ENCODE assay signal across 8 cellular contexts in the genomic region with DNA sequence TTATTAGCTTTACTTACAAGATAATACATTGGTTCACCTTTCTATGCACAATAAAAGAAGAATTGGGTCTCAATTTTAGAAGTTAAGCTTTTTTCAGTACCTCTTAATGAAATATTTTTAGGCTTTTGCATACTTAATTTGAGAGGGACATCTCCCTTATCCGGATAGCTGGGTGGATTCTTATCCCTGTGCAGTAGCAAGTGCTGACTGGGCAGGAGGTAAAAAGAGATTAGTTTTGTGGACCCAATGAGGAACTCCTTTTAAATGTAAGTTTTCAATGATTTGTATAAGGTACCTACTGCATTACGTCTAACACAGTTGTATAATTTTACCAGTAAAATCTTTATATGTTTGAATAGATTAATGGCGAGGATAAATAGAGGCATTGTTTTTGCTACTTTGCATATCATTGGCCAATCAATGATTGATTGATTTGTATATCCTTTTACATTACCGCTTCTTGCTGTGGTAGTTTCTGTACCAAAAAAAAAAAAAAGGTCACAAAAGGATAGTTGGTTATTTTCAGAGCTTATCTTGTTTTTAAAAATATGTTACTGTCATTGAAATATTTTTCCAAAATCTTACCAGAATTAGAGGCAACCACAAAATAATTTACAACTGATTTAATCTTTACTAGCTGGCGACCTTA. TPM values are rescaled to one million over a fixed set of nuclear protein-coding genes. Genes with fewer than 3 reads are reported as not detected.
DNase-seq lines count a peak whose midpoint lies in the region; ATAC-seq, FAIRE-seq and TF ChIP-seq lines count a peak whose summit lies in the region.

No MANE protein-coding gene starts in this region.

- TF ChIP-seq POLR2A in stomach (IDR thresholded peaks at IDR 0.05) (no peak), H54 (IDR thresholded peaks at IDR 0.05; ENCODE audit: low read depth, low read length) (no peak)

- H3K27ac ChIP-seq in cardiac muscle cell = peak overlapping the region; percentile 95
- H3K27ac ChIP-seq in stomach = peak overlapping the region in 1 of 5 donors; percentile 99

- H3K27me3 ChIP-seq in cardiac muscle cell (no peaks in the 10 kb centered on the region), stomach (no peaks in the 10 kb centered on the region)

- no peaks in the 10 kb centered on the region for H3K36me3 Mint-ChIP-seq in glutamatergic neuron (ENCODE audit: unreplicated experiment)

- no peak for DNase-seq in cardiac muscle cell (ENCODE audit: low read depth in 1 of 2, low spot score in 1 of 2)
- no peak for DNase-seq in cardiac septum (ENCODE audit: low spot score)
- no peak for DNase-seq in glutamatergic neuron
- DNase-seq in stomach = no peak
- DNase-seq in urothelium cell line (ENCODE audit: low spot score) = no peak
- no peak for DNase-seq in H54 (ENCODE audit: insufficient read length, low spot score)

- peak overlapping the region; percentile 100 for H3K4me3 Mint-ChIP-seq in glutamatergic neuron (ENCODE audit: unreplicated experiment)

- peaks cover 9% of the 10 kb centered on the region for H3K27me3 Mint-ChIP-seq in glutamatergic neuron (ENCODE audit: unreplicated experiment)

- peaks cover 32% of the 10 kb centered on the region for H3K4me1 ChIP-seq in cardiac muscle cell (ENCODE audit: low read depth)
- H3K4me1 ChIP-seq in stomach = peaks cover 33 to 73% (median 53%) of the 10 kb centered on the region in 4 donors

- peaks cover 22% of the 10 kb centered on the region for H3K4me1 Mint-ChIP-seq in glutamatergic neuron (ENCODE audit: low read depth, unreplicated experiment)

- peak overlapping the region; percentile 77 for H3K27ac Mint-ChIP-seq in glutamatergic neuron (ENCODE audit: unreplicated experiment)

- WGBS in stomach, 5 donors = 29 to 41% (median 33%) methylated on average over 5 of the region's 5 CpGs

- ATAC-seq in GM19023 (IDR thresholded peaks at IDR 0.05; ENCODE audit: unreplicated experiment) = no peak

- peak overlapping the region; percentile 86 for H3K4me3 ChIP-seq in cardiac muscle cell
- peak overlapping the region; percentile 75 for H3K4me3 ChIP-seq in WI38 (ENCODE audit: low read depth, low read length)
- H3K4me3 ChIP-seq in stomach = peak overlapping the region in 3 of 4 donors; percentile 84 to 93 (median 88)

- H3K36me3 ChIP-seq in cardiac muscle cell (no peaks in the 10 kb centered on the region), stomach (peaks cover 0 to 7% (median 0%) of the 10 kb centered on the region in 4 donors)

- TF ChIP-seq EP300 in stomach (IDR thresholded peaks at IDR 0.05) = no peak

- intact Hi-C loops in cardiac septum (cut with DNase I) = no loop called here
- intact Hi-C loops in stomach (cut with DNase I; ENCODE audit: low total_unique reads) = no loop called here

- peaks cover 13% of the 10 kb centered on the region for H3K9me3 Mint-ChIP-seq in glutamatergic neuron (ENCODE audit: unreplicated experiment)

- no peaks in the 10 kb centered on the region for H3K9me3 ChIP-seq in cardiac muscle cell (ENCODE audit: low read depth)
- no peaks in the 10 kb centered on the region for H3K9me3 ChIP-seq in stomach

- TF ChIP-seq CTCF in cardiac muscle cell (IDR thresholded peaks at IDR 0.05; ENCODE audit: low read depth, low read length) = no peak
- no peak for TF ChIP-seq CTCF in WI38 (IDR thresholded peaks at IDR 0.05; ENCODE audit: low read depth, low read length)
- TF ChIP-seq CTCF in glutamatergic neuron (IDR thresholded peaks at IDR 0.05; ENCODE audit: partially characterized antibody, unreplicated experiment) = no peak
- no peak for TF ChIP-seq CTCF in stomach (IDR thresholded peaks at IDR 0.05)

- no peak for FAIRE-seq in urothelium cell line (lab: Jason Lieb, UNC)
- no peak for FAIRE-seq in H54 (lab: Jason Lieb, UNC)

RNA-seq across cellular contexts. Expression of a gene that starts 2.2 kb away (rescaled TPM):
- total RNA-seq in cardiac muscle cell (30.8 and 51.5 TPM in 2 replicates), cardiac septum (35.4 TPM), glutamatergic neuron (ENCODE audit: unreplicated experiment) (167 TPM), stomach (100 to 1,000 TPM in 1 of 5 donors, 10 to 100 TPM in 4; 40.6 to 113 (median 53.7) TPM)
- polyA plus RNA-seq in cardiac muscle cell (88.1 and 93.2 TPM in 2 replicates), stomach (10 to 100 TPM; 14.9 to 19.2 (median 16.4) TPM)
